8 cellular contexts compared by ENCODE assay signal in the genomic region with DNA sequence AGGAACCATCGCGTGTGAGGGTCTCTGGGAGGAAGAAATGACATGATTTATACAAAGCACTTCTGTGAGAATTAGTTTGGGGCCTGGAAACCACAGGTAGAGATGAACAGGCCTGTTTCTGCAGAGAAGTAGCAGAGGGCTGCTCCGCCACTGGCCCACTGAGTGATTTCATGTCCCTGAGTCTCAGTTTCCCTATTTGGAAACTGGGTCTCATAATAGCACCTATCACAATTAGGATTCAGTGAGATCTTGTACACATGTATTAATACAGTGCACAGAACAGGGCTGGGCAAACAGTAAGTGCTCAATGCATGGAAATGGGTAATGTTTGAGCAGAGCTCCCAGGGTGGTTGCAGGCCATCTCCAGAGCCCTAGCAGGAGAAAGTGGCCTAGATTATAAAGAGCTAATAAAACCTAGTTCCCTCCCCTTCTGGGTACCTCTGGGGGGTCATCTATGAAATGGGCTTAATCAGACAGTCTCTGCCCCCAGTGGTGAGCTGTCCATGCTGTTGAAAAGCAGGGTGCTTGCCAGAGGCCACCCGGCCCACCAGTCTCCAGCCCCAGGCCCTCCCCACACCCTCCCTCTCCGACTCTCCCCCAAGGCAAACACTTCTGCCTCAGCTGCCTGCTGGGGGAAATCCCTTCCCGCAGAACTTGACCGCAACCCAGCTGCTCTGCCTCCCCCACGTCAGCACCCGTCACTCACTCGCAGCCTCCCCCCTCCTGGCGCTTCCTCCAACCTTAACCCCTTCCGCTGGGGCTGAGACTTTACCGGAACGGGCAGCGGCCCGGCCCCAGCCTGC. TPM values are rescaled to one million over a fixed set of nuclear protein-coding genes. Genes with fewer than 3 reads are reported as not detected.
A peak's percentile ranks its signal among the peaks of the same experiment; 100 is the strongest.
DNase-seq lines count a peak whose midpoint lies in the region; ATAC-seq and TF ChIP-seq lines count a peak whose summit lies in the region.

No MANE protein-coding gene starts in this region.

- H3K27ac Mint-ChIP-seq in Caco-2 (ENCODE audit: unreplicated experiment): no peak overlapping the region

- peak; percentile 45 to 63 for DNase-seq in Caco-2
- peak; percentile 90 for DNase-seq in HT-29 (ENCODE audit: low spot score)
- DNase-seq in SIG-M5 treated with dmso at 0.1 percent for 504 hours (lab: John Stamatoyannopoulos, UW; ENCODE audit: unreplicated experiment): peak; percentile 93
- peak; percentile 66 to 89 (median 80) for DNase-seq in activated naive CD4-positive, alpha-beta T cell (lab: John Stamatoyannopoulos, UW)
- peak in 41 of 42 donors; percentile 25 to 84 (median 56) for DNase-seq in head of caudate nucleus
- peak; percentile 96 for DNase-seq in transverse colon

- POLR2A ChIA-PET in Caco-2 (lab: Charles Lee): no interaction called here

- peaks cover 5% of the 10 kb centered on the region for H3K4me1 Mint-ChIP-seq in Caco-2 (ENCODE audit: low read depth, unreplicated experiment)

- H3K9me3 Mint-ChIP-seq in Caco-2 (ENCODE audit: unreplicated experiment): no peaks in the 10 kb centered on the region

- H3K27ac ChIP-seq in parathyroid adenoma: peak overlapping the region; percentile 83
- peak overlapping the region; percentile 96 to 99 (median 98) for H3K27ac ChIP-seq in transverse colon

- peak overlapping the region; percentile 40 for H3K4me2 ChIP-seq in parathyroid adenoma (ENCODE audit: low read length)

- H2AFZ ChIP-seq in parathyroid adenoma: peak overlapping the region; percentile 35

- peak; percentile 96 for TF ChIP-seq EP300 in transverse colon (IDR thresholded peaks at IDR 0.05; ENCODE audit: low read depth)

- BruUV-seq in Caco-2 (replicated peaks; lab: Mats Ljungman, UMichigan): no TSS peak

- peaks cover 1% of the 10 kb centered on the region for H3K36me3 ChIP-seq in Caco-2 (ENCODE audit: control insufficient read depth, insufficient read depth, low read length)
- H3K36me3 ChIP-seq in parathyroid adenoma (ENCODE audit: control insufficient read depth, insufficient read depth, low read length): no peaks in the 10 kb centered on the region
- H3K36me3 ChIP-seq in transverse colon: peaks cover 0 to 6% (median 0%) of the 10 kb centered on the region in 4 donors

- H3K79me2 ChIP-seq in parathyroid adenoma: peaks cover 7% of the 10 kb centered on the region

- ATAC-seq in GM21360 (IDR thresholded peaks at IDR 0.05; ENCODE audit: unreplicated experiment): peak; percentile 57

- H3K9ac ChIP-seq in parathyroid adenoma: no peak overlapping the region

- H3K4me1 ChIP-seq in Caco-2 (peaks cover 28% of the 10 kb centered on the region), parathyroid adenoma (peaks cover 30% of the 10 kb centered on the region), transverse colon (peaks cover 50 to 88% (median 85%) of the 10 kb centered on the region in 4 donors)

- no peak for TF ChIP-seq CTCF in Caco-2 (IDR thresholded peaks at IDR 0.05; ENCODE audit: insufficient read depth in 1 of 2, low read depth in 1 of 2, low read length in 1 of 2, severe bottlenecking in 1 of 2, unreplicated experiment in 1 of 2)
- TF ChIP-seq CTCF in parathyroid adenoma (IDR thresholded peaks at IDR 0.05): no peak
- TF ChIP-seq CTCF in transverse colon (IDR thresholded peaks at IDR 0.05): peak in 2 of 5 experiments; percentile 12 to 32

- H3K9me3 ChIP-seq in Caco-2 (no peaks in the 10 kb centered on the region), parathyroid adenoma (ENCODE audit: control insufficient read depth, low read length) (no peaks in the 10 kb centered on the region), transverse colon (no peaks in the 10 kb centered on the region)

- in situ Hi-C loops in transverse colon (cut with MboI; ENCODE audit: low pct_ligation_motif_present in 1 of 4, low pct_unique_long_range_greater_than_20kb in 1 of 4, low sequenced_read_pairs in 3 of 4): no loop called here

- H3K27me3 ChIP-seq in Caco-2 (replicated peaks; ENCODE audit: control insufficient read depth, insufficient read depth, low read length): no peaks in the 10 kb centered on the region
- H3K27me3 ChIP-seq in parathyroid adenoma (ENCODE audit: control insufficient read depth, insufficient read depth, low read length): no peaks in the 10 kb centered on the region
- no peaks in the 10 kb centered on the region for H3K27me3 ChIP-seq in transverse colon

- H3K4me3 ChIP-seq in Caco-2 (ENCODE audit: low read depth, low read length) (no peak overlapping the region), parathyroid adenoma (ENCODE audit: low read depth, low read length) (peak overlapping the region; percentile 2), transverse colon (peak overlapping the region; percentile 20 to 49 (median 32))

- H3K27me3 Mint-ChIP-seq in Caco-2 (ENCODE audit: insufficient read depth, unreplicated experiment): no peaks in the 10 kb centered on the region

- peak overlapping the region; percentile 60 for H3K4me3 Mint-ChIP-seq in Caco-2 (ENCODE audit: unreplicated experiment)

- 24 to 33% methylated on average over 2 to 8 of the region's 16 CpGs for WGBS in transverse colon (ENCODE audit: low coverage in 1 of 2), 2 donors

- TF ChIP-seq POLR2A in transverse colon (IDR thresholded peaks at IDR 0.05): peak; percentile 71

- peaks cover 32% of the 10 kb centered on the region for H3K36me3 Mint-ChIP-seq in Caco-2 (ENCODE audit: insufficient read depth, unreplicated experiment)

- CTCF ChIA-PET in Caco-2 (lab: Charles Lee): interaction anchor here (2.5 kb wide), 1 partner anchor 29 kb away, joined by 8 read pairs; no protein-coding TSS in a partner anchor

- intact Hi-C loops in Caco-2 (cut with micrococcal nuclease; ENCODE audit: unreplicated experiment) (no loop called here), head of caudate nucleus (cut with DNase I) (no loop called here), transverse colon (cut with DNase I; ENCODE audit: low total_unique reads) (no loop called here)

RNA-seq across cellular contexts. Expression of a gene that starts 4.5 kb away (rescaled TPM):
- total RNA-seq in Caco-2 (2022) (15.5 and 21.3 TPM in 2 replicates), transverse colon (100 to 1,000 TPM in 1 of 4 donors, 10 to 100 TPM in 3; 43.8 to 181 (median 69.5) TPM)
- total RNA-seq in HT-29 (2014; rRNA removed; shearing (Covaris generic)): 39.1 and 50.6 TPM in 2 replicates

RNA-seq across cellular contexts. Expression of a gene that starts 24.7 kb away (rescaled TPM):
- total RNA-seq in Caco-2 (2022) (42.3 and 43.6 TPM in 2 replicates), transverse colon (100 to 1,000 TPM in 3 of 4 donors, 10 to 100 TPM in 1; 96.1 to 210 (median 145) TPM)
- total RNA-seq in HT-29 (2014; rRNA removed; shearing (Covaris generic)): 79.7 and 93.2 TPM in 2 replicates

RNA-seq across cellular contexts. Expression of a gene that starts 54.1 kb away (rescaled TPM):
- total RNA-seq in Caco-2 (2022): not detected in 2 replicates
- not detected in 2 replicates for total RNA-seq in HT-29 (2014; rRNA removed; shearing (Covaris generic))
- total RNA-seq in transverse colon: not detected

RNA-seq across cellular contexts. Expression of a gene that starts 55.9 kb away (rescaled TPM):
- total RNA-seq in Caco-2 (2022) (230 and 244 TPM in 2 replicates), transverse colon (10 to 100 TPM in 3 of 4 donors, 1 to 10 TPM in 1; 7.9 to 95.1 (median 23.1) TPM)
- total RNA-seq in HT-29 (2014; rRNA removed; shearing (Covaris generic)): 150 and 201 TPM in 2 replicates
